ENCODE assay signal across 1 cellular context in the genomic region with DNA sequence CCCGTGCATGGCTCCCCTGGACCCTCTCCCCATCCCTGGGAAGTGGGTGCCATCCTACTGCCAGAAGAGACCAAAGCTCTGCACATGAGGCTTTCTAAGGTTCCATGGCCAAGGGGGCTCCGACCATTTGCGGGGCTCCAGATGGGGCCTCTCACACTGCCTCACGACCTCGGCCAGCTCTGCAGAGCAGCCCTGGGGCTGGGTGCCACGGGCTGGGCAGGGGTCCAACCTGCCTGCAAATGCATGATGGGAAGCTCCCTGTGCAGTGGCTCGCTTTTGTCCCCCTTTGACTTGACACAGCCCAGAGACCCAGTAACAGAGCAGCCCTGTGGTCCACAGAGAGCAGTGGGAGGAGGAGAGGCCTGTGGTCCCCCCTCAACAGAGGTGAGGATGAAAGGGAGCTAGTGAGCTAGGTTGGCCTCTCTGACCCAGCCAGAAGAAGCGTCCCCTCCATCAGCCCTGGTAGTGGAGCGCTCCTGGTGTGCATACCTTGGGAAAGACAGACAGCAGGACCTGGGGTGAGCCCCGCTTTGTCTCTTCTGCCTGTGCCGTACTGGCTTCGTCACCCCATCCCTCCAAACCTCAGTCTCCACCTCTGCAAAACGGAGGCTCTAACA.
TF ChIP-seq lines count a peak whose summit lies in the region.

No MANE protein-coding gene starts in this region.

TF ChIP-seq in HepG2, 621 proteins besides CTCF, POLR2A, EP300 and RAD21 (continued from another document):
- TF ChIP-seq, protein P1, sequence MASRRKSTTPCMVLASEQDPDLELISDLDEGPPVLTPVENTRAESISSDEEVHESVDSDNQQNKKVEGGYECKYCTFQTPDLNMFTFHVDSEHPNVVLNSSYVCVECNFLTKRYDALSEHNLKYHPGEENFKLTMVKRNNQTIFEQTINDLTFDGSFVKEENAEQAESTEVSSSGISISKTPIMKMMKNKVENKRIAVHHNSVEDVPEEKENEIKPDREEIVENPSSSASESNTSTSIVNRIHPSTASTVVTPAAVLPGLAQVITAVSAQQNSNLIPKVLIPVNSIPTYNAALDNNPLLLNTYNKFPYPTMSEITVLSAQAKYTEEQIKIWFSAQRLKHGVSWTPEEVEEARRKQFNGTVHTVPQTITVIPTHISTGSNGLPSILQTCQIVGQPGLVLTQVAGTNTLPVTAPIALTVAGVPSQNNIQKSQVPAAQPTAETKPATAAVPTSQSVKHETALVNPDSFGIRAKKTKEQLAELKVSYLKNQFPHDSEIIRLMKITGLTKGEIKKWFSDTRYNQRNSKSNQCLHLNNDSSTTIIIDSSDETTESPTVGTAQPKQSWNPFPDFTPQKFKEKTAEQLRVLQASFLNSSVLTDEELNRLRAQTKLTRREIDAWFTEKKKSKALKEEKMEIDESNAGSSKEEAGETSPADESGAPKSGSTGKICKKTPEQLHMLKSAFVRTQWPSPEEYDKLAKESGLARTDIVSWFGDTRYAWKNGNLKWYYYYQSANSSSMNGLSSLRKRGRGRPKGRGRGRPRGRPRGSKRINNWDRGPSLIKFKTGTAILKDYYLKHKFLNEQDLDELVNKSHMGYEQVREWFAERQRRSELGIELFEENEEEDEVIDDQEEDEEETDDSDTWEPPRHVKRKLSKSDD (CRISPR knock-in tag; IDR thresholded peaks at IDR 0.05; ENCODE audit: low read depth) = 0 out of 2 replicates have a peak, but pooled peaks have one; percentile 8
- TF ChIP-seq, protein P2, sequence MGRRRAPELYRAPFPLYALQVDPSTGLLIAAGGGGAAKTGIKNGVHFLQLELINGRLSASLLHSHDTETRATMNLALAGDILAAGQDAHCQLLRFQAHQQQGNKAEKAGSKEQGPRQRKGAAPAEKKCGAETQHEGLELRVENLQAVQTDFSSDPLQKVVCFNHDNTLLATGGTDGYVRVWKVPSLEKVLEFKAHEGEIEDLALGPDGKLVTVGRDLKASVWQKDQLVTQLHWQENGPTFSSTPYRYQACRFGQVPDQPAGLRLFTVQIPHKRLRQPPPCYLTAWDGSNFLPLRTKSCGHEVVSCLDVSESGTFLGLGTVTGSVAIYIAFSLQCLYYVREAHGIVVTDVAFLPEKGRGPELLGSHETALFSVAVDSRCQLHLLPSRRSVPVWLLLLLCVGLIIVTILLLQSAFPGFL (CRISPR knock-in tag; IDR thresholded peaks at IDR 0.05) = no peak
- TF ChIP-seq, protein P3, sequence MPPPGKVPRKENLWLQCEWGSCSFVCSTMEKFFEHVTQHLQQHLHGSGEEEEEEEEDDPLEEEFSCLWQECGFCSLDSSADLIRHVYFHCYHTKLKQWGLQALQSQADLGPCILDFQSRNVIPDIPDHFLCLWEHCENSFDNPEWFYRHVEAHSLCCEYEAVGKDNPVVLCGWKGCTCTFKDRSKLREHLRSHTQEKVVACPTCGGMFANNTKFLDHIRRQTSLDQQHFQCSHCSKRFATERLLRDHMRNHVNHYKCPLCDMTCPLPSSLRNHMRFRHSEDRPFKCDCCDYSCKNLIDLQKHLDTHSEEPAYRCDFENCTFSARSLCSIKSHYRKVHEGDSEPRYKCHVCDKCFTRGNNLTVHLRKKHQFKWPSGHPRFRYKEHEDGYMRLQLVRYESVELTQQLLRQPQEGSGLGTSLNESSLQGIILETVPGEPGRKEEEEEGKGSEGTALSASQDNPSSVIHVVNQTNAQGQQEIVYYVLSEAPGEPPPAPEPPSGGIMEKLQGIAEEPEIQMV (CRISPR knock-in tag; IDR thresholded peaks at IDR 0.05; ENCODE audit: low read depth) = no peak
- TF ChIP-seq MTF2 (CRISPR knock-in tag; IDR thresholded peaks at IDR 0.05; ENCODE audit: borderline replicate concordance) = no peak
- no peak for TF ChIP-seq NCOA1 (CRISPR knock-in tag; IDR thresholded peaks at IDR 0.05)
- TF ChIP-seq, protein P4, sequence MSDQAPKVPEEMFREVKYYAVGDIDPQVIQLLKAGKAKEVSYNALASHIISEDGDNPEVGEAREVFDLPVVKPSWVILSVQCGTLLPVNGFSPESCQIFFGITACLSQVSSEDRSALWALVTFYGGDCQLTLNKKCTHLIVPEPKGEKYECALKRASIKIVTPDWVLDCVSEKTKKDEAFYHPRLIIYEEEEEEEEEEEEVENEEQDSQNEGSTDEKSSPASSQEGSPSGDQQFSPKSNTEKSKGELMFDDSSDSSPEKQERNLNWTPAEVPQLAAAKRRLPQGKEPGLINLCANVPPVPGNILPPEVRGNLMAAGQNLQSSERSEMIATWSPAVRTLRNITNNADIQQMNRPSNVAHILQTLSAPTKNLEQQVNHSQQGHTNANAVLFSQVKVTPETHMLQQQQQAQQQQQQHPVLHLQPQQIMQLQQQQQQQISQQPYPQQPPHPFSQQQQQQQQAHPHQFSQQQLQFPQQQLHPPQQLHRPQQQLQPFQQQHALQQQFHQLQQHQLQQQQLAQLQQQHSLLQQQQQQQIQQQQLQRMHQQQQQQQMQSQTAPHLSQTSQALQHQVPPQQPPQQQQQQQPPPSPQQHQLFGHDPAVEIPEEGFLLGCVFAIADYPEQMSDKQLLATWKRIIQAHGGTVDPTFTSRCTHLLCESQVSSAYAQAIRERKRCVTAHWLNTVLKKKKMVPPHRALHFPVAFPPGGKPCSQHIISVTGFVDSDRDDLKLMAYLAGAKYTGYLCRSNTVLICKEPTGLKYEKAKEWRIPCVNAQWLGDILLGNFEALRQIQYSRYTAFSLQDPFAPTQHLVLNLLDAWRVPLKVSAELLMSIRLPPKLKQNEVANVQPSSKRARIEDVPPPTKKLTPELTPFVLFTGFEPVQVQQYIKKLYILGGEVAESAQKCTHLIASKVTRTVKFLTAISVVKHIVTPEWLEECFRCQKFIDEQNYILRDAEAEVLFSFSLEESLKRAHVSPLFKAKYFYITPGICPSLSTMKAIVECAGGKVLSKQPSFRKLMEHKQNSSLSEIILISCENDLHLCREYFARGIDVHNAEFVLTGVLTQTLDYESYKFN (CRISPR knock-in tag; conservative IDR thresholded peaks at IDR 0.05) = no peak
- no peak for TF ChIP-seq MTF1 (CRISPR knock-in tag; IDR thresholded peaks at IDR 0.05)
- TF ChIP-seq ZSCAN9 (CRISPR knock-in tag; IDR thresholded peaks at IDR 0.05; ENCODE audit: borderline replicate concordance) = no peak
- no peak for TF ChIP-seq ZNF543 (CRISPR knock-in tag; IDR thresholded peaks at IDR 0.05)
- TF ChIP-seq FOXC1 (CRISPR knock-in tag; IDR thresholded peaks at IDR 0.05; ENCODE audit: borderline replicate concordance) = 0 out of 2 replicates have a peak, but pooled peaks have one; percentile 8
- TF ChIP-seq, protein P5, sequence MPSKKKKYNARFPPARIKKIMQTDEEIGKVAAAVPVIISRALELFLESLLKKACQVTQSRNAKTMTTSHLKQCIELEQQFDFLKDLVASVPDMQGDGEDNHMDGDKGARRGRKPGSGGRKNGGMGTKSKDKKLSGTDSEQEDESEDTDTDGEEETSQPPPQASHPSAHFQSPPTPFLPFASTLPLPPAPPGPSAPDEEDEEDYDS (CRISPR knock-in tag; IDR thresholded peaks at IDR 0.05) = no peak
- TF ChIP-seq RAD51 (IDR thresholded peaks at IDR 0.05; ENCODE audit: borderline replicate concordance) = no peak
- TF ChIP-seq, protein P6, sequence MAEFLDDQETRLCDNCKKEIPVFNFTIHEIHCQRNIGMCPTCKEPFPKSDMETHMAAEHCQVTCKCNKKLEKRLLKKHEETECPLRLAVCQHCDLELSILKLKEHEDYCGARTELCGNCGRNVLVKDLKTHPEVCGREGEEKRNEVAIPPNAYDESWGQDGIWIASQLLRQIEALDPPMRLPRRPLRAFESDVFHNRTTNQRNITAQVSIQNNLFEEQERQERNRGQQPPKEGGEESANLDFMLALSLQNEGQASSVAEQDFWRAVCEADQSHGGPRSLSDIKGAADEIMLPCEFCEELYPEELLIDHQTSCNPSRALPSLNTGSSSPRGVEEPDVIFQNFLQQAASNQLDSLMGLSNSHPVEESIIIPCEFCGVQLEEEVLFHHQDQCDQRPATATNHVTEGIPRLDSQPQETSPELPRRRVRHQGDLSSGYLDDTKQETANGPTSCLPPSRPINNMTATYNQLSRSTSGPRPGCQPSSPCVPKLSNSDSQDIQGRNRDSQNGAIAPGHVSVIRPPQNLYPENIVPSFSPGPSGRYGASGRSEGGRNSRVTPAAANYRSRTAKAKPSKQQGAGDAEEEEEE (CRISPR knock-in tag; IDR thresholded peaks at IDR 0.05; ENCODE audit: borderline replicate concordance) = no peak
- TF ChIP-seq NFKB2 (CRISPR knock-in tag; IDR thresholded peaks at IDR 0.05; ENCODE audit: borderline replicate concordance) = 0 out of 2 replicates have a peak, but pooled peaks have one; percentile 0
- no peak for TF ChIP-seq NR2F2 (IDR thresholded peaks at IDR 0.05; ENCODE audit: borderline replicate concordance, low read depth)
- TF ChIP-seq RORA (CRISPR knock-in tag; IDR thresholded peaks at IDR 0.05) = no peak
- no peak for TF ChIP-seq EEA1 (CRISPR knock-in tag; IDR thresholded peaks at IDR 0.05; ENCODE audit: borderline replicate concordance)
- TF ChIP-seq NFYB (CRISPR knock-in tag; IDR thresholded peaks at IDR 0.05) = no peak
- peak; percentile 54; the same call in 1 of the 2 replicates for TF ChIP-seq KDM5B (CRISPR knock-in tag; IDR thresholded peaks at IDR 0.05; ENCODE audit: borderline replicate concordance)
- TF ChIP-seq, protein P7, sequence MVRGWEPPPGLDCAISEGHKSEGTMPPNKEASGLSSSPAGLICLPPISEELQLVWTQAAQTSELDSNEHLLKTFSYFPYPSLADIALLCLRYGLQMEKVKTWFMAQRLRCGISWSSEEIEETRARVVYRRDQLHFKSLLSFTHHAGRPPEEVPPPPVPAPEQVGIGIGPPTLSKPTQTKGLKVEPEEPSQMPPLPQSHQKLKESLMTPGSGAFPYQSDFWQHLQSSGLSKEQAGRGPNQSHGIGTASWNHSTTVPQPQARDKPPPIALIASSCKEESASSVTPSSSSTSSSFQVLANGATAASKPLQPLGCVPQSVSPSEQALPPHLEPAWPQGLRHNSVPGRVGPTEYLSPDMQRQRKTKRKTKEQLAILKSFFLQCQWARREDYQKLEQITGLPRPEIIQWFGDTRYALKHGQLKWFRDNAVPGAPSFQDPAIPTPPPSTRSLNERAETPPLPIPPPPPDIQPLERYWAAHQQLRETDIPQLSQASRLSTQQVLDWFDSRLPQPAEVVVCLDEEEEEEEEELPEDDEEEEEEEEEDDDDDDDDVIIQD (CRISPR knock-in tag; IDR thresholded peaks at IDR 0.05; ENCODE audit: low read depth) = no peak
- TF ChIP-seq ZSCAN30 (CRISPR knock-in tag; IDR thresholded peaks at IDR 0.05) = no peak
- TF ChIP-seq, protein P8, sequence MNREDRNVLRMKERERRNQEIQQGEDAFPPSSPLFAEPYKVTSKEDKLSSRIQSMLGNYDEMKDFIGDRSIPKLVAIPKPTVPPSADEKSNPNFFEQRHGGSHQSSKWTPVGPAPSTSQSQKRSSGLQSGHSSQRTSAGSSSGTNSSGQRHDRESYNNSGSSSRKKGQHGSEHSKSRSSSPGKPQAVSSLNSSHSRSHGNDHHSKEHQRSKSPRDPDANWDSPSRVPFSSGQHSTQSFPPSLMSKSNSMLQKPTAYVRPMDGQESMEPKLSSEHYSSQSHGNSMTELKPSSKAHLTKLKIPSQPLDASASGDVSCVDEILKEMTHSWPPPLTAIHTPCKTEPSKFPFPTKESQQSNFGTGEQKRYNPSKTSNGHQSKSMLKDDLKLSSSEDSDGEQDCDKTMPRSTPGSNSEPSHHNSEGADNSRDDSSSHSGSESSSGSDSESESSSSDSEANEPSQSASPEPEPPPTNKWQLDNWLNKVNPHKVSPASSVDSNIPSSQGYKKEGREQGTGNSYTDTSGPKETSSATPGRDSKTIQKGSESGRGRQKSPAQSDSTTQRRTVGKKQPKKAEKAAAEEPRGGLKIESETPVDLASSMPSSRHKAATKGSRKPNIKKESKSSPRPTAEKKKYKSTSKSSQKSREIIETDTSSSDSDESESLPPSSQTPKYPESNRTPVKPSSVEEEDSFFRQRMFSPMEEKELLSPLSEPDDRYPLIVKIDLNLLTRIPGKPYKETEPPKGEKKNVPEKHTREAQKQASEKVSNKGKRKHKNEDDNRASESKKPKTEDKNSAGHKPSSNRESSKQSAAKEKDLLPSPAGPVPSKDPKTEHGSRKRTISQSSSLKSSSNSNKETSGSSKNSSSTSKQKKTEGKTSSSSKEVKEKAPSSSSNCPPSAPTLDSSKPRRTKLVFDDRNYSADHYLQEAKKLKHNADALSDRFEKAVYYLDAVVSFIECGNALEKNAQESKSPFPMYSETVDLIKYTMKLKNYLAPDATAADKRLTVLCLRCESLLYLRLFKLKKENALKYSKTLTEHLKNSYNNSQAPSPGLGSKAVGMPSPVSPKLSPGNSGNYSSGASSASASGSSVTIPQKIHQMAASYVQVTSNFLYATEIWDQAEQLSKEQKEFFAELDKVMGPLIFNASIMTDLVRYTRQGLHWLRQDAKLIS (CRISPR knock-in tag; IDR thresholded peaks at IDR 0.05) = no peak
- no peak for TF ChIP-seq HDAC1 (CRISPR knock-in tag; IDR thresholded peaks at IDR 0.05)
- no peak for TF ChIP-seq ZNF749 (CRISPR knock-in tag; IDR thresholded peaks at IDR 0.05; ENCODE audit: borderline replicate concordance)
- TF ChIP-seq HDAC6 (IDR thresholded peaks at IDR 0.05; ENCODE audit: low read depth, low read length) = no peak
- no peak for TF ChIP-seq ZNF614 (CRISPR knock-in tag; IDR thresholded peaks at IDR 0.05; ENCODE audit: borderline replicate concordance)
- no peak for TF ChIP-seq NFE2L1 (CRISPR knock-in tag; IDR thresholded peaks at IDR 0.05; ENCODE audit: borderline replicate concordance)
- TF ChIP-seq, protein P9, sequence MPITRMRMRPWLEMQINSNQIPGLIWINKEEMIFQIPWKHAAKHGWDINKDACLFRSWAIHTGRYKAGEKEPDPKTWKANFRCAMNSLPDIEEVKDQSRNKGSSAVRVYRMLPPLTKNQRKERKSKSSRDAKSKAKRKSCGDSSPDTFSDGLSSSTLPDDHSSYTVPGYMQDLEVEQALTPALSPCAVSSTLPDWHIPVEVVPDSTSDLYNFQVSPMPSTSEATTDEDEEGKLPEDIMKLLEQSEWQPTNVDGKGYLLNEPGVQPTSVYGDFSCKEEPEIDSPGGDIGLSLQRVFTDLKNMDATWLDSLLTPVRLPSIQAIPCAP (CRISPR knock-in tag; IDR thresholded peaks at IDR 0.05; ENCODE audit: low read depth) = no peak
- TF ChIP-seq HNRNPLL (IDR thresholded peaks at IDR 0.05; ENCODE audit: low read depth, low read length, poor library complexity, severe bottlenecking) = no peak
- no peak for TF ChIP-seq FOSL1 (CRISPR knock-in tag; IDR thresholded peaks at IDR 0.05; ENCODE audit: borderline replicate concordance)
